ENCODE assay signal across 19 cellular contexts in the genomic region with DNA sequence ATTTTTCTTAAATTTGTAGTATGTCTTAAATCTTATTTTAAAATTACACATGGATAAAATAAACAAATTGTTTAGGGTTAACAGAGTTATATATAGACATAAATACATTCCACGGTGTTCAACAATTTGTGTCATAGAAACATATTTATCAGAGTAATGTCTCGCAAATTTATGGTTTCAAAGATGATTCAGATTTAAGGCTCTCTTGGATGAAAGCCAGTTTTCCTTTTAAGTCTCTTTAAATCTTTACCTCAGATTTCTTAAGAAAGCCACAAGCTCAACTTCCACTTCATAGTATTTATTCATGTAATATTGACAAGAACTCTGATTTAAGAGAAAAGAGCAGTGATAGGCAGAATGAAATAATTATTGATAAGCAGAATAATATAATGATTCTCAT.
DNase-seq lines count a peak whose midpoint lies in the region; ATAC-seq and FAIRE-seq lines count a peak whose summit lies in the region.
"Had no signal": no experiment of that assay in that cellular context is flagged by ENCODE, and none has a peak within 500 bp of the region (broad histone marks: within the 10 kb centered on the region; RNA-seq: fewer than 3 reads in every experiment).

No MANE protein-coding gene starts in this region.

- FAIRE-seq in HTR-8/SVneo (lab: Jason Lieb, UNC), result no peak
- FAIRE-seq: D721Med had no signal

- ATAC-seq in HG03045 (IDR thresholded peaks at IDR 0.05; ENCODE audit: unreplicated experiment) (no peak), HG03175 (IDR thresholded peaks at IDR 0.05; ENCODE audit: unreplicated experiment) (no peak), HG02885 (IDR thresholded peaks at IDR 0.05; ENCODE audit: poor library complexity, unreplicated experiment) (no peak)
- ATAC-seq: GM23338 had no signal

- DNase-seq in ELR (ENCODE audit: low read depth), result peak; percentile 52
- peak; percentile 0 for DNase-seq in HTR-8/SVneo (ENCODE audit: insufficient read length, low spot score)
- peak; percentile 61 for DNase-seq in amniotic epithelial cell (ENCODE audit: low read depth)
- DNase-seq in iris pigment epithelial cell (ENCODE audit: low read depth), result peak; percentile 4
- DNase-seq: BE2C, DMS53, GF-D8, MV-4-11, NCI-H1694, NCI-H2081, NCI-H446 treated with DMSO at 0.1 percent for 48 hours, NCI-H526 treated with DMSO at 0.1 percent for 48 hours, Peyer's patch, SJCRH30 had no signal

Comparison
In these comparisons a context has a peak if more than half of its experiments do, and no peak if none do; other contexts are left out.
1. DNase-seq: peak in every context shown above with its lines; median percentile 61 in amniotic epithelial cell; 52 in ELR; 4 in iris pigment epithelial cell; 0 in HTR-8/SVneo.